8 cellular contexts compared by ENCODE assay signal in the genomic region with DNA sequence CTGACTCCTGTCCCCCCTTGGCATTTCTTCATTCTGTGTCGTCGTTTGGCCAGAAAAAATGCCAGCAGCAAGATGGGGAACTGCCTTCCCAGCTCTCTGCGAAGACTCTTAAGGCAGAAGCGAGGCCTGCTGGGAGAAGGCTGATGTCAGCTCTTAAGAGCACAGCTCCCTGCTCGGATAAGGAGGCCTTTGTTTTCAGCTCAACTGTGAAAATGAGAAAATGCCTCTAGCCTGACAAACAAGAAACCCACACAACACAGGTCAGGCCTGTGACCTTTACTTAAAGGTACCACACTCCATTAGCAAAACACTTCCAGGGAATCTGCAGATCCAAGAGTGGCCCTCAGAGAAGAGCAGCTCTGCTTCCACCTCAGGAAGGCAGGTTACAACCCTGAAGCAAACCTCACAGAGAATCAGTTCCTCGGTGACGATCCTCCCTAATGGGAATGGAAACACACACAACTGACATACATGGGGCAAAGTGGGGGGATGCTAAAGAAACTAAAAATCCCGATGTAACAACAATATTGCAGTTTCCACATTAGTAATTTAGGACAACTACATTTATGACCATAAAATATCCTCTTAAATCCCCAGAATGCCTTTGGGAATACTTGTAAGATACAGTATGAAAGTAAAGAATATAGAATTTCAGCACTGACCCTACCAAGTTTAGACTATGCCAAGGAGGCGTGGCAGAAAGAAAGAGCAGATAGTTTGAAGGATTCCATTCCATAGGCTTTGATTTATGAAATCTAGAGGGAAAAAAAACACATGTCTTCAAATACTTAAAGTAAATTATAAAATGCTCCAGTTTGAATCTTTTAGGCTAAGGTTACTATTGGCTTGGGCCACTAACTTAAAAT. TPM values are rescaled to one million over a fixed set of nuclear protein-coding genes. Genes with fewer than 3 reads are reported as not detected.
A peak's percentile ranks its signal among the peaks of the same experiment; 100 is the strongest.
DNase-seq lines count a peak whose midpoint lies in the region; ATAC-seq and TF ChIP-seq lines count a peak whose summit lies in the region.

No MANE protein-coding gene starts in this region.

- H3K4me1 Mint-ChIP-seq in T-helper 17 cell, result peaks cover 25% of the 10 kb centered on the region
- peaks cover 81% of the 10 kb centered on the region for H3K4me1 Mint-ChIP-seq in osteocyte (ENCODE audit: unreplicated experiment)

- H3K27ac ChIP-seq in gastroesophageal sphincter, result peak overlapping the region; percentile 52 to 68 (median 64)

- 6 to 27% methylated on average over 5 to 7 of the region's 9 CpGs for WGBS in gastroesophageal sphincter (ENCODE audit: low coverage in 1 of 2), 2 donors

- no peaks in the 10 kb centered on the region for H3K9me3 Mint-ChIP-seq in osteocyte (ENCODE audit: unreplicated experiment)

- H3K9me3 ChIP-seq in T-helper 17 cell (ENCODE audit: control insufficient read depth, low read length, poor library complexity, severe bottlenecking) (no peaks in the 10 kb centered on the region), gastroesophageal sphincter (no peaks in the 10 kb centered on the region)

- no peaks in the 10 kb centered on the region for H3K27me3 ChIP-seq in gastroesophageal sphincter

- no peak overlapping the region for H3K4me3 Mint-ChIP-seq in T-helper 17 cell
- H3K4me3 Mint-ChIP-seq in osteocyte (ENCODE audit: unreplicated experiment), result peak overlapping the region; percentile 55

- H3K36me3 Mint-ChIP-seq in T-helper 17 cell (ENCODE audit: low read depth) (peaks cover 6% of the 10 kb centered on the region), osteocyte (ENCODE audit: unreplicated experiment) (peaks cover 38% of the 10 kb centered on the region)

- H3K4me3 ChIP-seq in gastroesophageal sphincter, result no peak overlapping the region

- no peak for ATAC-seq in T-helper 17 cell
- ATAC-seq in gastroesophageal sphincter, result peak; percentile 71
- no peak for ATAC-seq in GM21447 (IDR thresholded peaks at IDR 0.05; ENCODE audit: unreplicated experiment)
- no peak for ATAC-seq in HG03521 (IDR thresholded peaks at IDR 0.05; ENCODE audit: unreplicated experiment)

- H3K27ac Mint-ChIP-seq in T-helper 17 cell, result peak overlapping the region; percentile 32
- H3K27ac Mint-ChIP-seq in osteocyte (ENCODE audit: unreplicated experiment), result peak overlapping the region; percentile 83

- peaks cover 0 to 3% of the 10 kb centered on the region in 2 donors for H3K36me3 ChIP-seq in gastroesophageal sphincter

- peaks cover 17 to 86% (median 44%) of the 10 kb centered on the region in 3 donors for H3K4me1 ChIP-seq in gastroesophageal sphincter

- no peak for TF ChIP-seq POLR2A in gastroesophageal sphincter (IDR thresholded peaks at IDR 0.05)

- intact Hi-C loops in posterior vena cava (cut with DNase I), result loop anchor here in 1 of 2 donors (5.0 kb wide), 1 partner anchor 1616 kb away; no protein-coding TSS in a partner anchor

- TF ChIP-seq EP300 in gastroesophageal sphincter (IDR thresholded peaks at IDR 0.05), result no peak

- H3K27me3 Mint-ChIP-seq in T-helper 17 cell (no peaks in the 10 kb centered on the region), osteocyte (ENCODE audit: unreplicated experiment) (no peaks in the 10 kb centered on the region)

- DNase-seq in ELR (ENCODE audit: low read depth), result peak; percentile 90
- DNase-seq in T-helper 17 cell, result no peak
- DNase-seq in osteocyte (ENCODE audit: extremely low spot score, unreplicated experiment), result no peak
- no peak for DNase-seq in GF-D8 (lab: John Stamatoyannopoulos, UW)
- DNase-seq in posterior vena cava (ENCODE audit: low spot score), result no peak

- TF ChIP-seq CTCF in gastroesophageal sphincter (IDR thresholded peaks at IDR 0.05) (no peak), osteocyte (IDR thresholded peaks at IDR 0.05) (no peak)

RNA-seq across cellular contexts. Expression of gene VGLL4, which starts 52.1 kb away (rescaled TPM):
- total RNA-seq in T-helper 17 cell, result 10 to 100 TPM; 18.7 to 20.2 TPM
- 100 to 1,000 TPM in 1 of 4 donors, 10 to 100 TPM in 3; 53.4 to 128 (median 58.2) TPM for total RNA-seq in gastroesophageal sphincter
- 130 and 139 TPM in 2 replicates for total RNA-seq in osteocyte
- 10 to 100 TPM; 50.3 to 78.7 TPM for total RNA-seq in posterior vena cava
